In genomic region chr10:35348609-35349388, GRCh38 we compare ENCODE assay signal across 24 cellular contexts. TPM values are rescaled to one million over a fixed set of nuclear protein-coding genes. Genes with fewer than 3 reads are reported as not detected.
DNase-seq lines count a peak whose midpoint lies in the region; ATAC-seq lines count a peak whose summit lies in the region.
"Had no signal": no experiment of that assay in that cellular context is flagged by ENCODE, and none has a peak within 500 bp of the region (broad histone marks: within the 10 kb centered on the region; RNA-seq: fewer than 3 reads in every experiment).

No MANE protein-coding gene starts in this region.

- H3K27ac ChIP-seq in cingulate gyrus (ENCODE audit: low read depth, low read length) (peak overlapping the region; percentile 22), layer of hippocampus (ENCODE audit: low read depth, low read length) (peak overlapping the region; percentile 55)
- H3K27ac ChIP-seq: BLaER1, thyroid gland had no signal

- intact Hi-C loops in Right ventricle myocardium superior (cut with DNase I) (no loop called here), left cardiac atrium (cut with DNase I) (no loop called here)

- DNase-seq in Right ventricle myocardium superior (no peak), left cardiac atrium (no peak), superior temporal gyrus (ENCODE audit: extremely low spot score) (peak; percentile 14), NCI-H524 treated with DMSO at 0.1 percent for 48 hours (lab: John Stamatoyannopoulos, UW) (no peak)
- no peak for DNase-seq in activated effector memory CD4-positive, alpha-beta T cell treated with anti-CD3 and anti-CD28 coated beads, Interleukin-2, amount 50 U/mL, for 16 hours
- no peak for DNase-seq in activated CD4-positive, alpha-beta T cell treated with anti-CD3 and anti-CD28 coated beads for 48 hours
- DNase-seq: activated CD4-positive, alpha-beta T cell treated with anti-CD3 and anti-CD28 coated beads, Interleukin-2, amount 10 ng/mL, durations not matched to agents 7 days and 5 days; activated gamma-delta T cell treated with Interleukin-2 at 50 U/mL for 16 hours; amniotic stem cell; Caco-2; dermis blood vessel endothelial cell; DMS79 treated with DMSO at 0.1 percent for 48 hours; HCEC 1CT; Karpas-422; left colon; naive B cell; NCI-H1694; NCI-H2171 treated with DMSO at 0.1 percent for 48 hours; NCI-H526; T-helper 2 cell; thyroid gland had no signal

- H3K27me3 ChIP-seq in layer of hippocampus (ENCODE audit: control insufficient read depth, insufficient read depth, low read length) = no peaks in the 10 kb centered on the region
- H3K27me3 ChIP-seq: BLaER1, thyroid gland had no signal

- ATAC-seq in Right ventricle myocardium superior (ENCODE audit: poor library complexity) (peak; percentile 18), left cardiac atrium (no peak)
- ATAC-seq: left colon had no signal

RNA-seq across cellular contexts. Expression of gene CCNY, which starts 12.5 kb away (rescaled TPM):
- 92.7 TPM for total RNA-seq in Right ventricle myocardium superior
- total RNA-seq in left cardiac atrium = 10 to 100 TPM; 59.3 to 76.5 TPM
